Comparison of ENCODE assay signal across 8 cellular contexts in the genomic region with DNA sequence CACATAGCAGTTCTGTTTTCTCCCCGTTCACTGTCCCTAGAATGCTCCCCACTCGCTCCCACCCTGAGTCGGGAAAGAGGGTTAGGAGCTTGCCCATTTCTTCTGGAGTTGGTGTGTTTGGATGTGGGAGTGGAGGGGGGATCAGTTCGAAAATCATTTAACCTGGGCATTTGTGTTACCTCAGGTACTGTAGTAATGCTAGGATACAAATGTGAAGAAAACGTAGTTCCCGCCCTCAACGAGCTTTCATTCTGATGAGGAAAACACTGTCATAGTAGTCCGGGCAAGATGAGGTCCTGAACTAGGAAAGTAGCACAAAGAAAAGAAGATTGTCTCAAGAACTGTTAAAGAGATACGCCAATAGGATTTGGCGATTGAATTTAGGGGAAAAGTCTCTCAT. TPM values are rescaled to one million over a fixed set of nuclear protein-coding genes. Genes with fewer than 3 reads are reported as not detected.
A peak's percentile ranks its signal among the peaks of the same experiment; 100 is the strongest.
DNase-seq lines count a peak whose midpoint lies in the region; ATAC-seq and TF ChIP-seq lines count a peak whose summit lies in the region.

No MANE protein-coding gene starts in this region.

- H3K4me1 ChIP-seq in A673 (ENCODE audit: insufficient read depth, low read length, poor library complexity, severe bottlenecking): peaks cover 18% of the 10 kb centered on the region
- peaks cover 32% of the 10 kb centered on the region for H3K4me1 ChIP-seq in body of pancreas
- H3K4me1 ChIP-seq in right lobe of liver: peaks cover 0 to 24% (median 6%) of the 10 kb centered on the region in 4 donors
- peaks cover 35% of the 10 kb centered on the region for H3K4me1 ChIP-seq in vagina

- H3K36me3 ChIP-seq in A673 (ENCODE audit: insufficient read depth, low read length, poor library complexity, severe bottlenecking): peaks cover 74% of the 10 kb centered on the region
- peaks cover 0 to 24% of the 10 kb centered on the region in 2 donors for H3K36me3 ChIP-seq in body of pancreas (replicated peaks in 1 of 2; ENCODE audit: insufficient read depth in 1 of 2, low read depth in 2 of 2)
- peaks cover 0 to 74% (median 39%) of the 10 kb centered on the region in 4 donors for H3K36me3 ChIP-seq in right lobe of liver
- peaks cover under 1 to 65% of the 10 kb centered on the region in 2 donors for H3K36me3 ChIP-seq in vagina

- TF ChIP-seq CTCF in A673 (conservative IDR thresholded peaks at IDR 0.05; ENCODE audit: low read depth, low read length): no peak
- no peak for TF ChIP-seq CTCF in body of pancreas (IDR thresholded peaks at IDR 0.05)
- no peak for TF ChIP-seq CTCF in right lobe of liver (IDR thresholded peaks at IDR 0.05)
- TF ChIP-seq CTCF in vagina (IDR thresholded peaks at IDR 0.05): no peak

- CTCF ChIA-PET in A673 (lab: Charles Lee): no interaction called here

- peak; percentile 2 for ATAC-seq in HG03354 (IDR thresholded peaks at IDR 0.05; ENCODE audit: poor library complexity, severe bottlenecking, unreplicated experiment)
- ATAC-seq in body of pancreas: no peak
- ATAC-seq in right lobe of liver: peak in 3 of 4 donors; percentile 3 to 13 (median 3)
- ATAC-seq in HG03025 (IDR thresholded peaks at IDR 0.05; ENCODE audit: low FRiP score, unreplicated experiment): no peak
- no peak for ATAC-seq in GM21423 (IDR thresholded peaks at IDR 0.05; ENCODE audit: unreplicated experiment)

- POLR2A ChIA-PET in A673 (lab: Charles Lee; ENCODE audit: low non-redundant PET): interaction anchor here (0.6 to 0.7 kb wide), 2 partner anchors 10 to 65 kb away, joined by 3 to 6 read pairs; no protein-coding TSS in a partner anchor

- H3K9me3 ChIP-seq in A673 (ENCODE audit: low read depth, low read length, poor library complexity, severe bottlenecking) (no peaks in the 10 kb centered on the region), body of pancreas (no peaks in the 10 kb centered on the region), right lobe of liver (no peaks in the 10 kb centered on the region), vagina (no peaks in the 10 kb centered on the region)

- intact Hi-C loops in A673 (cut with micrococcal nuclease; ENCODE audit: unreplicated experiment) (loop anchor here (10.0 kb wide), 1 partner anchor 152 kb away; a partner anchor contains a TSS), body of pancreas (cut with DNase I) (no loop called here), right lobe of liver (cut with DNase I) (no loop called here), vagina (cut with DNase I) (loop anchor here (5.0 kb wide), 1 partner anchor 210 kb away; a partner anchor contains a TSS)

- 13 to 14% methylated on average over 10 of the region's 10 CpGs for WGBS in body of pancreas, 2 donors
- WGBS in right lobe of liver (ENCODE audit: insufficient coverage, low coverage, low lambda C conversion rate, missing lambda C conversion rate): 16% methylated on average over 10 of the region's 10 CpGs

- no peak for TF ChIP-seq POLR2A in body of pancreas (IDR thresholded peaks at IDR 0.05)
- TF ChIP-seq POLR2A in right lobe of liver (IDR thresholded peaks at IDR 0.05): no peak
- no peak for TF ChIP-seq POLR2A in vagina (IDR thresholded peaks at IDR 0.05)

- H3K27ac ChIP-seq in A673 (ENCODE audit: low read depth, low read length, poor library complexity, severe bottlenecking) (peak overlapping the region; percentile 89), body of pancreas (peak overlapping the region; percentile 59 to 78 (median 66)), right lobe of liver (peak overlapping the region in 2 of 3 donors; percentile 46 to 63), vagina (peak overlapping the region; percentile 77)

- DNase-seq in A673 (ENCODE audit: low spot score) (peak; percentile 25), body of pancreas (no peak), right lobe of liver (no peak), vagina (ENCODE audit: extremely low spot score in 2 of 2) (no peak), epidermal melanocyte (ENCODE audit: insufficient read length, low spot score) (no peak)

- peak overlapping the region; percentile 78 for H3K4me3 ChIP-seq in A673 (ENCODE audit: low read depth, low read length, poor library complexity, severe bottlenecking)
- peak overlapping the region; percentile 33 to 96 for H3K4me3 ChIP-seq in body of pancreas
- H3K4me3 ChIP-seq in right lobe of liver: peak overlapping the region; percentile 68 to 92 (median 92)
- H3K4me3 ChIP-seq in vagina: peak overlapping the region; percentile 64 to 83

- TSS peak; percentile 35 for BruUV-seq in A673 (replicated peaks; lab: Mats Ljungman, UMichigan)

- no peaks in the 10 kb centered on the region for H3K27me3 ChIP-seq in A673 (replicated peaks; ENCODE audit: insufficient read depth, low read depth, low read length, poor library complexity)
- no peaks in the 10 kb centered on the region for H3K27me3 ChIP-seq in body of pancreas
- H3K27me3 ChIP-seq in right lobe of liver: no peaks in the 10 kb centered on the region
- no peaks in the 10 kb centered on the region for H3K27me3 ChIP-seq in vagina

RNA-seq across cellular contexts. Expression of a gene that starts 0.5 kb away (rescaled TPM):
- total RNA-seq in A673 (2021) (119 and 135 TPM in 2 replicates), body of pancreas (10 to 100 TPM; 27.4 to 68.5 TPM), right lobe of liver (100 to 1,000 TPM; 114 to 191 (median 130) TPM), vagina (121 TPM)

RNA-seq across cellular contexts. Expression of a gene that starts 0.7 kb away (rescaled TPM):
- total RNA-seq in A673 (2021) (97.7 and 99.6 TPM in 2 replicates), body of pancreas (1 to 10 TPM; 7.5 to 9.6 TPM), right lobe of liver (10 to 100 TPM; 27.9 to 36.6 (median 31.4) TPM), vagina (43.0 TPM)

RNA-seq across cellular contexts. Expression of a gene that starts 13.1 kb away (rescaled TPM):
- 30.4 and 32.8 TPM in 2 replicates for total RNA-seq in A673 (2021)
- total RNA-seq in body of pancreas: 10 to 100 TPM in 1 of 2 donors, 1 to 10 TPM in 1; 8.3 to 10.5 TPM
- 1 to 10 TPM; 4.7 to 7.7 (median 6.0) TPM for total RNA-seq in right lobe of liver
- 11.8 TPM for total RNA-seq in vagina

RNA-seq across cellular contexts. Expression of a gene that starts 13.4 kb away (rescaled TPM):
- total RNA-seq in A673 (2021) (2.8 and 4.3 TPM in 2 replicates), body of pancreas (1 to 10 TPM in 1 of 2 donors, not detected in 1; 1.3 TPM), right lobe of liver (under 1 TPM; 0.37 to 0.80 (median 0.37) TPM), vagina (1.5 TPM)

Comparison
In these comparisons a context has a peak if more than half of its experiments do, and no peak if none do; other contexts are left out.
1. ATAC-seq: peak in HG03354 (single experiment) and right lobe of liver (3 of 4); none in body of pancreas (single experiment), HG03025 (single experiment) and GM21423 (single experiment).
2. intact Hi-C loops: an anchor here in A673 (10.0 kb wide) and vagina (5.0 kb wide); none called in body of pancreas and right lobe of liver.
3. Peak in every context shown above with its lines, with median percentiles within 50 percentile points of each other: H3K27ac ChIP-seq and H3K4me3 ChIP-seq.